ENCODE assay signal across 9 cellular contexts in the genomic region with DNA sequence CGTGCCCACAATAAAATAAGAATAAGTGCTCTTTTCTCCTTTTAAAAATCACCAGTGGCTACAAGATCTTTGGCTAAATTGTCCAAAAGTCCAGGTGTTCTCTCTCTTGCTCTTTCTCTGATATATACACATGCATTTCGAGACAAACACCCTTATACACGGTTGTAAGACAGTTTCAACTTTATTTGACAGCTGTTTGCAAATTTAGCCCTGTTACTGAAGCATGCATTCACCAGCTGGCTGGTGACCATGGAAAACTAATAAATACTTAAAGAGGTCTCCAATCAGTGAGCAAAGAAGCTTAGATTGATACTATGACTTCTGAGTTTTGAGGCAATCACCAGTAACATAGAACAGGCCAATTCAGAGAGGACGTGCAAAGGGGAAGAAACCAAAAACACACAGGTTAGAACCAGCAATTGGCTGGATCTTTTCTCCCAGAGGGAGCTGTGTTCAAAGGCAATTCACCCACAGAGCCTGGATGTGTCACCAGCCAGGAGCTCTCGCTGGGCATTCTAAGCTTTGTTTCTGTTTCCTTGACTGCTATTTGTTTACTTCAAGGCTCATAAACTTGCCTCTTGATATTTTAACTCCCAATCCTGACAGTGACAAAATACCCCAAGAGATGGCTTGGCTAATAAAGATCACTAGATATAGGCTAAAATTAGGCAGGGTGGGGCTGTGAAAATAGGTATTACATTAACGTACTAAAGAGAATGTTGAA.
DNase-seq lines count a peak whose midpoint lies in the region; ATAC-seq and TF ChIP-seq lines count a peak whose summit lies in the region.
"Had no signal": no experiment of that assay in that cellular context is flagged by ENCODE, and none has a peak within 500 bp of the region (broad histone marks: within the 10 kb centered on the region; RNA-seq: fewer than 3 reads in every experiment).

No MANE protein-coding gene starts in this region.

- no peak for TF ChIP-seq POLR2A in breast epithelium (IDR thresholded peaks at IDR 0.05)

- peak overlapping the region in 1 of 3 donors; percentile 27 for H3K4me3 ChIP-seq in breast epithelium

- H3K27ac ChIP-seq in breast epithelium (peak overlapping the region; percentile 56 to 63), caudate nucleus (ENCODE audit: low read depth, low read length) (no peak overlapping the region)

- peak; percentile 14; the same call in 1 of the 2 replicates for TF ChIP-seq RAD21 in Ishikawa (IDR thresholded peaks at IDR 0.05; ENCODE audit: low read depth)

- no peaks in the 10 kb centered on the region for H3K9me3 ChIP-seq in breast epithelium

- DNase-seq in D341Med (ENCODE audit: low spot score) = peak; percentile 33
- no peak for DNase-seq in breast epithelium (ENCODE audit: low spot score in 2 of 2)
- DNase-seq in midbrain (lab: John Stamatoyannopoulos, UW) = peak; percentile 18
- DNase-seq in caudate nucleus (lab: John Stamatoyannopoulos, UW) = no peak
- no peak for DNase-seq in NCI-H748 treated with DMSO at 0.1 percent for 48 hours (lab: John Stamatoyannopoulos, UW)
- DNase-seq in NCI-H226 = no peak
- DNase-seq: activated CD4-positive, alpha-beta T cell treated with anti-CD3 and anti-CD28 coated beads, Interleukin-2, amount 50 U/mL, for 48 hours had no signal

- no peak for ATAC-seq in HG03139 (IDR thresholded peaks at IDR 0.05; ENCODE audit: unreplicated experiment)

- H3K4me1 ChIP-seq in breast epithelium = peaks cover 8 to 9% of the 10 kb centered on the region in 2 donors

- TF ChIP-seq EP300 in Ishikawa (IDR thresholded peaks at IDR 0.05; ENCODE audit: borderline replicate concordance) = no peak

- no peak for TF ChIP-seq CTCF in breast epithelium (IDR thresholded peaks at IDR 0.05)

- intact Hi-C loops in breast epithelium (cut with DNase I; ENCODE audit: low total_unique reads) = no loop called here

- no peaks in the 10 kb centered on the region for H3K27me3 ChIP-seq in breast epithelium

- no peaks in the 10 kb centered on the region for H3K36me3 ChIP-seq in breast epithelium

TF ChIP-seq in Ishikawa, 13 proteins besides CTCF, POLR2A, EP300 and RAD21:
- TF ChIP-seq, protein P1, sequence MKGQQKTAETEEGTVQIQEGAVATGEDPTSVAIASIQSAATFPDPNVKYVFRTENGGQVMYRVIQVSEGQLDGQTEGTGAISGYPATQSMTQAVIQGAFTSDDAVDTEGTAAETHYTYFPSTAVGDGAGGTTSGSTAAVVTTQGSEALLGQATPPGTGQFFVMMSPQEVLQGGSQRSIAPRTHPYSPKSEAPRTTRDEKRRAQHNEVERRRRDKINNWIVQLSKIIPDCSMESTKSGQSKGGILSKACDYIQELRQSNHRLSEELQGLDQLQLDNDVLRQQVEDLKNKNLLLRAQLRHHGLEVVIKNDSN (IDR thresholded peaks at IDR 0.05) = no peak
- TF ChIP-seq CEBPB (IDR thresholded peaks at IDR 0.05) (no peak), TEAD4 (IDR thresholded peaks at IDR 0.05) (no peak), FOXM1 (IDR thresholded peaks at IDR 0.05; ENCODE audit: borderline replicate concordance, low read depth) (no peak), YY1 (IDR thresholded peaks at IDR 0.05; ENCODE audit: low read depth) (no peak), TCF12 (IDR thresholded peaks at IDR 0.05; ENCODE audit: low read depth) (no peak), EGR1 (IDR thresholded peaks at IDR 0.05) (no peak), TAF1 (IDR thresholded peaks at IDR 0.05; ENCODE audit: low read depth) (no peak), ZBTB7A (IDR thresholded peaks at IDR 0.05; ENCODE audit: low read depth) (no peak)
- TF ChIP-seq, protein P2, sequence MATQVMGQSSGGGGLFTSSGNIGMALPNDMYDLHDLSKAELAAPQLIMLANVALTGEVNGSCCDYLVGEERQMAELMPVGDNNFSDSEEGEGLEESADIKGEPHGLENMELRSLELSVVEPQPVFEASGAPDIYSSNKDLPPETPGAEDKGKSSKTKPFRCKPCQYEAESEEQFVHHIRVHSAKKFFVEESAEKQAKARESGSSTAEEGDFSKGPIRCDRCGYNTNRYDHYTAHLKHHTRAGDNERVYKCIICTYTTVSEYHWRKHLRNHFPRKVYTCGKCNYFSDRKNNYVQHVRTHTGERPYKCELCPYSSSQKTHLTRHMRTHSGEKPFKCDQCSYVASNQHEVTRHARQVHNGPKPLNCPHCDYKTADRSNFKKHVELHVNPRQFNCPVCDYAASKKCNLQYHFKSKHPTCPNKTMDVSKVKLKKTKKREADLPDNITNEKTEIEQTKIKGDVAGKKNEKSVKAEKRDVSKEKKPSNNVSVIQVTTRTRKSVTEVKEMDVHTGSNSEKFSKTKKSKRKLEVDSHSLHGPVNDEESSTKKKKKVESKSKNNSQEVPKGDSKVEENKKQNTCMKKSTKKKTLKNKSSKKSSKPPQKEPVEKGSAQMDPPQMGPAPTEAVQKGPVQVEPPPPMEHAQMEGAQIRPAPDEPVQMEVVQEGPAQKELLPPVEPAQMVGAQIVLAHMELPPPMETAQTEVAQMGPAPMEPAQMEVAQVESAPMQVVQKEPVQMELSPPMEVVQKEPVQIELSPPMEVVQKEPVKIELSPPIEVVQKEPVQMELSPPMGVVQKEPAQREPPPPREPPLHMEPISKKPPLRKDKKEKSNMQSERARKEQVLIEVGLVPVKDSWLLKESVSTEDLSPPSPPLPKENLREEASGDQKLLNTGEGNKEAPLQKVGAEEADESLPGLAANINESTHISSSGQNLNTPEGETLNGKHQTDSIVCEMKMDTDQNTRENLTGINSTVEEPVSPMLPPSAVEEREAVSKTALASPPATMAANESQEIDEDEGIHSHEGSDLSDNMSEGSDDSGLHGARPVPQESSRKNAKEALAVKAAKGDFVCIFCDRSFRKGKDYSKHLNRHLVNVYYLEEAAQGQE (IDR thresholded peaks at IDR 0.05; ENCODE audit: low read depth) = no peak

Comparison
In these comparisons a context has a peak if more than half of its experiments do, and no peak if none do; other contexts are left out.
1. DNase-seq: peak in D341Med (single experiment) and midbrain (single experiment); none in breast epithelium (0 of 2), caudate nucleus (0 of 61), NCI-H748 treated with DMSO at 0.1 percent for 48 hours (single experiment) and NCI-H226 (single experiment).